ENCODE assay signal across 8 cellular contexts in genomic region chr7:129367700-129368388, GRCh38.
DNase-seq lines count a peak whose midpoint lies in the region; ATAC-seq, FAIRE-seq and TF ChIP-seq lines count a peak whose summit lies in the region.

No MANE protein-coding gene starts in this region.

- peak overlapping the region; percentile 73 for H3K4me3 Mint-ChIP-seq in activated T-helper 1 cell treated with anti-CD3 and anti-CD28 coated beads, Interleukin-12 subunit alpha, Interleukin-12 subunit beta, Interleukin-2, Interleukin-4 antibody, amounts not matched to agents 30 ng/mL and 10 ng/mL and 1 ng/mL, durations not matched to agents 14 hours and 24 hours and 36 hours
- H3K4me3 Mint-ChIP-seq in natural killer cell treated with Interleukin-12 subunit alpha and Interleukin-12 subunit beta and Interleukin-15 and Interleukin-18, amount 100 ng/mL, for 72 hours, result peak overlapping the region; percentile 77
- H3K4me3 Mint-ChIP-seq in stimulated activated naive B cell treated with anti-CD40 and anti-IgM and Interleukin-4, amounts not matched to agents 10 μg/mL and 1 μg/mL and 100 μg/mL, for 72 hours, result peak overlapping the region; percentile 64 to 74

- H3K9me3 Mint-ChIP-seq in activated T-helper 1 cell treated with anti-CD3 and anti-CD28 coated beads, Interleukin-12 subunit alpha, Interleukin-12 subunit beta, Interleukin-2, Interleukin-4 antibody, amounts not matched to agents 30 ng/mL and 10 ng/mL and 1 ng/mL, durations not matched to agents 14 hours and 24 hours and 36 hours, result no peaks in the 10 kb centered on the region
- H3K9me3 Mint-ChIP-seq in natural killer cell treated with Interleukin-12 subunit alpha and Interleukin-12 subunit beta and Interleukin-15 and Interleukin-18, amount 100 ng/mL, for 72 hours, result no peaks in the 10 kb centered on the region
- no peaks in the 10 kb centered on the region for H3K9me3 Mint-ChIP-seq in stimulated activated naive B cell treated with anti-CD40 and anti-IgM and Interleukin-4, amounts not matched to agents 10 μg/mL and 1 μg/mL and 100 μg/mL, for 72 hours

- TF ChIP-seq RAD21 in Ishikawa (IDR thresholded peaks at IDR 0.05; ENCODE audit: low read depth), result peak; percentile 80

- TF ChIP-seq EP300 in Ishikawa (IDR thresholded peaks at IDR 0.05; ENCODE audit: borderline replicate concordance), result no peak

- H3K4me1 Mint-ChIP-seq in activated T-helper 1 cell treated with anti-CD3 and anti-CD28 coated beads, Interleukin-12 subunit alpha, Interleukin-12 subunit beta, Interleukin-2, Interleukin-4 antibody, amounts not matched to agents 30 ng/mL and 10 ng/mL and 1 ng/mL, durations not matched to agents 14 hours and 24 hours and 36 hours (ENCODE audit: low read depth), result peaks cover 58% of the 10 kb centered on the region
- peaks cover 39 to 45% of the 10 kb centered on the region in 2 donors for H3K4me1 Mint-ChIP-seq in natural killer cell treated with Interleukin-12 subunit alpha and Interleukin-12 subunit beta and Interleukin-15 and Interleukin-18, amount 100 ng/mL, for 72 hours (ENCODE audit: low read depth in 2 of 2)
- peaks cover 14 to 27% of the 10 kb centered on the region in 2 donors for H3K4me1 Mint-ChIP-seq in stimulated activated naive B cell treated with anti-CD40 and anti-IgM and Interleukin-4, amounts not matched to agents 10 μg/mL and 1 μg/mL and 100 μg/mL, for 72 hours

- DNase-seq in D721Med (ENCODE audit: insufficient read length, low spot score) (peak; percentile 31), RPMI7951 (ENCODE audit: low read depth) (peak; percentile 61), fibroblast of peridontal ligament (ENCODE audit: extremely low read depth) (peak; percentile 85)
- DNase-seq in activated T-helper 1 cell treated with anti-CD3 and anti-CD28 coated beads, Interleukin-12 subunit alpha, Interleukin-12 subunit beta, Interleukin-2, Interleukin-4 antibody, amounts not matched to agents 30 ng/mL and 10 ng/mL and 1 ng/mL, durations not matched to agents 14 hours and 24 hours and 36 hours (ENCODE audit: low spot score), result peak; percentile 68
- DNase-seq in natural killer cell treated with Interleukin-12 subunit alpha and Interleukin-12 subunit beta and Interleukin-15 and Interleukin-18, amount 100 ng/mL, for 72 hours (ENCODE audit: low spot score), result peak; percentile 90
- DNase-seq in stimulated activated naive B cell treated with anti-CD40 and anti-IgM and Interleukin-4, amounts not matched to agents 10 μg/mL and 1 μg/mL and 100 μg/mL, for 72 hours, result peak; percentile 44

- peak overlapping the region; percentile 88 for H3K27ac Mint-ChIP-seq in activated T-helper 1 cell treated with anti-CD3 and anti-CD28 coated beads, Interleukin-12 subunit alpha, Interleukin-12 subunit beta, Interleukin-2, Interleukin-4 antibody, amounts not matched to agents 30 ng/mL and 10 ng/mL and 1 ng/mL, durations not matched to agents 14 hours and 24 hours and 36 hours
- peak overlapping the region; percentile 83 to 88 for H3K27ac Mint-ChIP-seq in natural killer cell treated with Interleukin-12 subunit alpha and Interleukin-12 subunit beta and Interleukin-15 and Interleukin-18, amount 100 ng/mL, for 72 hours
- H3K27ac Mint-ChIP-seq in stimulated activated naive B cell treated with anti-CD40 and anti-IgM and Interleukin-4, amounts not matched to agents 10 μg/mL and 1 μg/mL and 100 μg/mL, for 72 hours, result peak overlapping the region; percentile 60

- TF ChIP-seq CTCF in D721Med (IDR thresholded peaks at IDR 0.05; ENCODE audit: insufficient read depth, missing control alignments), result peak; percentile 84

- peak; percentile 60 for ATAC-seq in GM21515 (IDR thresholded peaks at IDR 0.05; ENCODE audit: unreplicated experiment)
- peak; percentile 93 to 95 for ATAC-seq in natural killer cell treated with Interleukin-12 subunit alpha and Interleukin-12 subunit beta and Interleukin-15 and Interleukin-18, amount 100 ng/mL, for 72 hours
- ATAC-seq in stimulated activated naive B cell treated with anti-CD40 and anti-IgM and Interleukin-4, amounts not matched to agents 10 μg/mL and 1 μg/mL and 100 μg/mL, for 72 hours (replicated peaks), result peak; percentile 82 to 83

- no peaks in the 10 kb centered on the region for H3K36me3 Mint-ChIP-seq in activated T-helper 1 cell treated with anti-CD3 and anti-CD28 coated beads, Interleukin-12 subunit alpha, Interleukin-12 subunit beta, Interleukin-2, Interleukin-4 antibody, amounts not matched to agents 30 ng/mL and 10 ng/mL and 1 ng/mL, durations not matched to agents 14 hours and 24 hours and 36 hours (ENCODE audit: low read depth)
- H3K36me3 Mint-ChIP-seq in natural killer cell treated with Interleukin-12 subunit alpha and Interleukin-12 subunit beta and Interleukin-15 and Interleukin-18, amount 100 ng/mL, for 72 hours, result no peaks in the 10 kb centered on the region
- H3K36me3 Mint-ChIP-seq in stimulated activated naive B cell treated with anti-CD40 and anti-IgM and Interleukin-4, amounts not matched to agents 10 μg/mL and 1 μg/mL and 100 μg/mL, for 72 hours, result no peaks in the 10 kb centered on the region

- no peaks in the 10 kb centered on the region for H3K27me3 Mint-ChIP-seq in activated T-helper 1 cell treated with anti-CD3 and anti-CD28 coated beads, Interleukin-12 subunit alpha, Interleukin-12 subunit beta, Interleukin-2, Interleukin-4 antibody, amounts not matched to agents 30 ng/mL and 10 ng/mL and 1 ng/mL, durations not matched to agents 14 hours and 24 hours and 36 hours (ENCODE audit: insufficient read depth)
- H3K27me3 Mint-ChIP-seq in natural killer cell treated with Interleukin-12 subunit alpha and Interleukin-12 subunit beta and Interleukin-15 and Interleukin-18, amount 100 ng/mL, for 72 hours, result no peaks in the 10 kb centered on the region
- H3K27me3 Mint-ChIP-seq in stimulated activated naive B cell treated with anti-CD40 and anti-IgM and Interleukin-4, amounts not matched to agents 10 μg/mL and 1 μg/mL and 100 μg/mL, for 72 hours, result no peaks in the 10 kb centered on the region

- intact Hi-C loops in activated T-helper 1 cell treated with anti-CD3 and anti-CD28 coated beads, Interleukin-12 subunit alpha, Interleukin-12 subunit beta, Interleukin-2, Interleukin-4 antibody, amounts not matched to agents 30 ng/mL and 10 ng/mL and 1 ng/mL, durations not matched to agents 14 hours and 24 hours and 36 hours (cut with micrococcal nuclease), result loop anchor here (1.0 to 10.0 kb wide), 15 partner anchors 8 to 647 kb away; partner anchors contain the start of genes NRF1, STRIP2 and UBE2H

- FAIRE-seq in D721Med (lab: Jason Lieb, UNC), result no peak

TF ChIP-seq in Ishikawa, 13 proteins besides CTCF, POLR2A, EP300 and RAD21:
- TF ChIP-seq ZBTB7A (IDR thresholded peaks at IDR 0.05; ENCODE audit: low read depth) (no peak), CEBPB (IDR thresholded peaks at IDR 0.05) (no peak), CREB1 (IDR thresholded peaks at IDR 0.05; ENCODE audit: low read depth) (no peak), TCF12 (IDR thresholded peaks at IDR 0.05; ENCODE audit: low read depth) (no peak), EGR1 (IDR thresholded peaks at IDR 0.05) (no peak), MAX (IDR thresholded peaks at IDR 0.05) (no peak), NFIC (IDR thresholded peaks at IDR 0.05) (no peak), USF1 (IDR thresholded peaks at IDR 0.05) (no peak), REST (IDR thresholded peaks at IDR 0.05; ENCODE audit: low read depth) (no peak), FOXM1 (IDR thresholded peaks at IDR 0.05; ENCODE audit: borderline replicate concordance, low read depth) (no peak), YY1 (IDR thresholded peaks at IDR 0.05; ENCODE audit: low read depth) (no peak), TAF1 (IDR thresholded peaks at IDR 0.05; ENCODE audit: low read depth) (no peak), TEAD4 (IDR thresholded peaks at IDR 0.05) (no peak)
TF ChIP-seq in Ishikawa: peak in this region for 0.

Comparison
In these comparisons a context has a peak if more than half of its experiments do, and no peak if none do; other contexts are left out.
1. Peak in every context shown above with its lines: DNase-seq and ATAC-seq.
2. DNase-seq: peak in every context shown above with its lines; median percentile 90 in natural killer cell treated with Interleukin-12 subunit alpha and Interleukin-12 subunit beta and Interleukin-15 and Interleukin-18, amount 100 ng/mL, for 72 hours; 85 in fibroblast of peridontal ligament; 68 in activated T-helper 1 cell treated with anti-CD3 and anti-CD28 coated beads, Interleukin-12 subunit alpha, Interleukin-12 subunit beta, Interleukin-2, Interleukin-4 antibody, amounts not matched to agents 30 ng/mL and 10 ng/mL and 1 ng/mL, durations not matched to agents 14 hours and 24 hours and 36 hours; 61 in RPMI7951; 44 in stimulated activated naive B cell treated with anti-CD40 and anti-IgM and Interleukin-4, amounts not matched to agents 10 μg/mL and 1 μg/mL and 100 μg/mL, for 72 hours; 31 in D721Med.